ENCODE assay signal across 18 cellular contexts in the genomic region with DNA sequence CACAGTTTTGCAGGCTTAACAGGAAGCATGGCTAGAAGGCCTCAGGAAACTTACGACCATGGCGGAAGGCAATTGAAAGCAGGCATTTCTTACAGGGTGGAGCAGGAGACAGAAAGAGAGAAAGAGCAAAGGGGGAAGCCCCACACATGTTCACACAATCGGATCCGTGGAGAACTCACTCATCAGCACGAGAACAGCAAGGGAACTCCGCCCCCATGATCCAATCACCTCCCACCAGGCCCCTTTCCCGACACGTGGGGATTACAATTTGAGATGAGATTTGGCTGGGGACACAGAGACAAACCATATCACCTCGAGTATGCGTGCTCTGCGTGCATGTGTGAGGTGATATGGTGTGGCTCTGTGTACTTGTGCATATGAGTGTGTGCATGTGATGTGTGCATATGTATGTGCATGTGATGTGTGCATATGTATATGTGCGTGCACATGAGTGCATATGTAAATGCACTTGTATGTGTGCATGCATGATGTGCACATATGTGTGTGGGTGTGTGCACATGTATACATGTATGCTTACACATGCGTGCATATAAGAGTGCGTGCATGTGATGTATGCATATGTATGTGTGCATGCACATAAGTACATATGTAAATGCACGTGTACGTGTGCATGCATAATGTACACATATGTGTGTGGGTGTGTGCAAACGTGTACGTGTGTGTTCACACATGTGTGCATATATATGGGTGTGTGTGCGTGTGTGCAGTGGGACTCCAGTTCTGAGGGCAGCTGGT.
DNase-seq lines count a peak whose midpoint lies in the region; ATAC-seq, FAIRE-seq and TF ChIP-seq lines count a peak whose summit lies in the region.
"Had no signal": no experiment of that assay in that cellular context is flagged by ENCODE, and none has a peak within 500 bp of the region (broad histone marks: within the 10 kb centered on the region; RNA-seq: fewer than 3 reads in every experiment).

No MANE protein-coding gene starts in this region.

- peak; percentile 92 for FAIRE-seq in HTR-8/SVneo (lab: Jason Lieb, UNC)
- FAIRE-seq: H1 had no signal

- no peaks in the 10 kb centered on the region for H3K27me3 ChIP-seq in neural progenitor cell

- no peaks in the 10 kb centered on the region for H3K9me3 ChIP-seq in neural progenitor cell (ENCODE audit: low read depth)

- peak overlapping the region; percentile 1 for H3K4me3 Mint-ChIP-seq in neural progenitor cell
- H3K4me3 Mint-ChIP-seq: CD4-positive, alpha-beta memory T cell; H9; IgD-negative memory B cell had no signal

- H3K27me3 Mint-ChIP-seq in neural progenitor cell (ENCODE audit: insufficient read depth, low read depth): peaks cover 11% of the 10 kb centered on the region
- H3K27me3 Mint-ChIP-seq: IgD-negative memory B cell had no signal

- peak; percentile 26 for DNase-seq in CD1c-positive myeloid dendritic cell (ENCODE audit: extremely low spot score)
- no peak for DNase-seq in HTR-8/SVneo (ENCODE audit: insufficient read length, low spot score)
- no peak for DNase-seq in neural progenitor cell (ENCODE audit: low spot score)
- peak; percentile 29 for DNase-seq in putamen (ENCODE audit: low spot score)
- no peak for DNase-seq in NCI-H1417 treated with DMSO at 0.1 percent for 48 hours (lab: John Stamatoyannopoulos, UW)
- no peak for DNase-seq in activated CD4-positive, CD25-positive, alpha-beta regulatory T cell (lab: John Stamatoyannopoulos, UW)
- DNase-seq: AML-193; CD4-positive, alpha-beta memory T cell; DMS153; DMS79 treated with DMSO at 0.1 percent for 48 hours; GF-D8; H9; KBM-7 had no signal

- H3K4me2 ChIP-seq in neural progenitor cell: no peak overlapping the region

- no peak overlapping the region for H3K9ac ChIP-seq in neural progenitor cell

- no peak overlapping the region for H3K4me3 ChIP-seq in neural progenitor cell

- H3F3A ChIP-seq in neural progenitor cell (ENCODE audit: low read depth): no peaks in the 10 kb centered on the region

- H3K79me2 ChIP-seq in neural progenitor cell (ENCODE audit: low read depth): no peaks in the 10 kb centered on the region

- H3K4me1 Mint-ChIP-seq in neural progenitor cell: peaks cover 36% of the 10 kb centered on the region
- H3K4me1 Mint-ChIP-seq: IgD-negative memory B cell had no signal

- no peak for ATAC-seq in HG02973 (IDR thresholded peaks at IDR 0.05; ENCODE audit: unreplicated experiment)

- TF ChIP-seq CTCF in neural progenitor cell (IDR thresholded peaks at IDR 0.05): no peak

- peaks cover 2% of the 10 kb centered on the region for H3K36me3 Mint-ChIP-seq in neural progenitor cell
- H3K36me3 Mint-ChIP-seq: CD4-positive, alpha-beta memory T cell had no signal

- no peaks in the 10 kb centered on the region for H3K36me3 ChIP-seq in neural progenitor cell

- no peak overlapping the region for H2AFZ ChIP-seq in neural progenitor cell (replicated peaks)

- no peaks in the 10 kb centered on the region for H4K20me1 ChIP-seq in neural progenitor cell (ENCODE audit: low read depth)

- no peak overlapping the region for H3K27ac Mint-ChIP-seq in neural progenitor cell
- H3K27ac Mint-ChIP-seq: CD4-positive, alpha-beta memory T cell; IgD-negative memory B cell had no signal

- H3K4me1 ChIP-seq in neural progenitor cell: no peaks in the 10 kb centered on the region

- no peak overlapping the region for H3K27ac ChIP-seq in neural progenitor cell
- H3K27ac ChIP-seq: C4-2B, HL-60 had no signal

- H3K9me3 Mint-ChIP-seq in neural progenitor cell: peaks cover 11% of the 10 kb centered on the region

Comparison
In these comparisons a context has a peak if more than half of its experiments do, and no peak if none do; other contexts are left out.
1. DNase-seq: peak in CD1c-positive myeloid dendritic cell (single experiment) and putamen (single experiment); none in HTR-8/SVneo (single experiment), neural progenitor cell (single experiment), NCI-H1417 treated with DMSO at 0.1 percent for 48 hours (single experiment) and activated CD4-positive, CD25-positive, alpha-beta regulatory T cell (0 of 4).